Comparison of ENCODE assay signal across 31 cellular contexts in the genomic region with DNA sequence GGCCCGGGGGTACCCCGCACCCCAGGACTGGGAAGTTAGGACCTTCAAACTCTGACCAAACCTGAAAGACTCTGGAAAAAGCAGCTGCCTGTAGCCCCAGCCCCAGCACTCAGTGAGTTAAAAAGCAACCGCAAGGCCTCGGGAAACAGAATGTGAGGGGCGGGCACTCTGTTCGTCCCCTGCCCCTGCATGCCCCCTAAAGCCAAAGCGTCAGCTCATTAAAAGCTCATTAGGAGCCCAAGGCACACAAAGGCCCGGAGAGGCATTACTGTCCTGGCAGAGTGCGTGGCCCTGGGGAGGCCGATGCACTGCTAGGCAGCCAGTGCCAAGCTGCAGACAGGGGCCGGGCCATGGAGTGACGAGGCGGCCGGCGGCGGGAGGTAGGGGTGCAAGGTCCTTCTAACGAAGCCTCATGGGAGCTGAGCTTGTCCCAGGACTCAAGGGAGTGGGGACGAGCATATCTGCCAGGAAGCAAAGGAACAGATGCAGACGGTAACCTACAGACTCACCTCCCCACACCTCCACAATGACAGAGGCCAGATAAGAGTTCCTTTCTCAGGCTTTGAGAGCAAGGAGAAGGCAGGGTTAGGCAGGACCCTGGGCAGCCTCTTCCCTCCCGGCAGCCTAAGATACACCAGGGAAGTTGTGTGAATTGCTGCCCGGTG.
"Had no signal": no experiment of that assay in that cellular context is flagged by ENCODE, and none has a peak within 500 bp of the region (broad histone marks: within the 10 kb centered on the region; RNA-seq: fewer than 3 reads in every experiment).

No MANE protein-coding gene starts in this region.

- H3K27ac ChIP-seq: breast epithelium, Peyer's patch, RWPE1, SJSA1 had no signal

- H3K4me1 ChIP-seq: breast epithelium, Peyer's patch, SJSA1 had no signal

- H3K9me3 ChIP-seq: breast epithelium, Peyer's patch, SJSA1 had no signal

- H3K36me3 Mint-ChIP-seq: activated CD8-positive, alpha-beta memory T cell treated with anti-CD3 and anti-CD28 coated beads, Interleukin-2, amount 10 ng/mL, durations not matched to agents 7 days and 5 days; activated naive CD4-positive, alpha-beta T cell treated with anti-CD3 and anti-CD28 coated beads, Interleukin-2, amount 50 U/mL, for 24 hours had no signal

- H3K4me1 Mint-ChIP-seq: activated B cell treated with CpG ODN at 0.5 μM for 24 hours; activated CD4-positive, alpha-beta T cell treated with anti-CD3 and anti-CD28 coated beads, Interleukin-2, amount 10 ng/mL, durations not matched to agents 24 days and 14 days; activated CD8-positive, alpha-beta memory T cell treated with anti-CD3 and anti-CD28 coated beads, Interleukin-2, amount 10 ng/mL, durations not matched to agents 7 days and 5 days; activated naive CD4-positive, alpha-beta T cell treated with anti-CD3 and anti-CD28 coated beads, Interleukin-2, amount 50 U/mL, for 24 hours had no signal

- ATAC-seq: activated CD8-positive, alpha-beta memory T cell treated with anti-CD3 and anti-CD28 coated beads, Interleukin-2, amount 10 ng/mL, durations not matched to agents 7 days and 5 days; SK-N-SH treated with all-trans-retinoic acid at 6 μM for 48 hours had no signal

- H3K9me3 Mint-ChIP-seq: activated B cell treated with CpG ODN at 0.5 μM for 24 hours; activated CD4-positive, alpha-beta T cell treated with anti-CD3 and anti-CD28 coated beads, Interleukin-2, amount 10 ng/mL, durations not matched to agents 24 days and 14 days; activated naive CD4-positive, alpha-beta T cell treated with anti-CD3 and anti-CD28 coated beads, Interleukin-2, amount 50 U/mL, for 24 hours; activated T-cell treated with anti-CD3 and anti-CD28 coated beads, Interleukin-2, amount 50 U/mL, for 24 hours; activated T-helper 1 cell treated with anti-CD3 and anti-CD28 coated beads, Interleukin-12 subunit alpha, Interleukin-12 subunit beta, Interleukin-2, Interleukin-4 antibody, amounts not matched to agents 30 ng/mL and 10 ng/mL and 1 ng/mL, durations not matched to agents 14 hours and 24 hours and 36 hours; T-helper 1 cell treated with Interleukin-12 subunit alpha and Interleukin-12 subunit beta and Interleukin-4 antibody, amounts not matched to agents 30 μg/mL and 1 μg/mL, for 36 hours had no signal

- DNase-seq: activated B cell treated with CpG ODN at 0.5 μM for 24 hours; activated CD4-positive, alpha-beta T cell treated with anti-CD3 and anti-CD28 coated beads for 1 hour; activated CD4-positive, alpha-beta T cell treated with anti-CD3 and anti-CD28 coated beads, Interleukin-2, amount 10 ng/mL, durations not matched to agents 24 days and 14 days; activated CD4-positive, alpha-beta T cell treated with anti-CD3 and anti-CD28 coated beads, Interleukin-2, amount 50 U/mL, for 48 hours; activated CD8-positive, alpha-beta memory T cell treated with anti-CD3 and anti-CD28 coated beads, Interleukin-2, amount 10 ng/mL, durations not matched to agents 7 days and 5 days; activated effector memory CD4-positive, alpha-beta T cell treated with Interleukin-2 at 50 U/mL for 16 hours; activated naive CD4-positive, alpha-beta T cell; activated T-cell treated with anti-CD3 and anti-CD28 coated beads, Interleukin-2, amount 50 U/mL, for 24 hours; aorta; caudate nucleus; MM.1S; NCI-H1105; NCI-H1436 treated with DMSO at 0.1 percent for 48 hours; NCI-H187; NCI-H2081 treated with DMSO at 0.1 percent for 48 hours; NCI-H2171 treated with DMSO at 0.1 percent for 48 hours; NCI-H226; NCI-H526; NCI-H774; NK-92 treated with Interleukin-12 subunit alpha and Interleukin-12 subunit beta, amount 100 ng/mL, for 24 hours; Peyer's patch; SHP77; SW 1271; T-helper 9 cell had no signal

- H3K36me3 ChIP-seq: breast epithelium, Peyer's patch, SJSA1 had no signal

- H3K27me3 ChIP-seq: Peyer's patch had no signal

- H3K27ac Mint-ChIP-seq: activated B cell treated with CpG ODN at 0.5 μM for 24 hours; activated CD4-positive, alpha-beta T cell treated with anti-CD3 and anti-CD28 coated beads, Interleukin-2, amount 10 ng/mL, durations not matched to agents 24 days and 14 days; activated CD8-positive, alpha-beta memory T cell treated with anti-CD3 and anti-CD28 coated beads, Interleukin-2, amount 10 ng/mL, durations not matched to agents 7 days and 5 days; activated naive CD4-positive, alpha-beta T cell treated with anti-CD3 and anti-CD28 coated beads, Interleukin-2, amount 50 U/mL, for 24 hours; activated T-cell treated with anti-CD3 and anti-CD28 coated beads, Interleukin-2, amount 50 U/mL, for 24 hours; activated T-helper 1 cell treated with anti-CD3 and anti-CD28 coated beads, Interleukin-12 subunit alpha, Interleukin-12 subunit beta, Interleukin-2, Interleukin-4 antibody, amounts not matched to agents 30 ng/mL and 10 ng/mL and 1 ng/mL, durations not matched to agents 14 hours and 24 hours and 36 hours; T-helper 1 cell treated with Interleukin-12 subunit alpha and Interleukin-12 subunit beta and Interleukin-4 antibody, amounts not matched to agents 30 μg/mL and 1 μg/mL, for 36 hours had no signal

- H3K4me3 ChIP-seq: breast epithelium, Peyer's patch, SJSA1 had no signal

- H3K4me3 Mint-ChIP-seq: activated B cell treated with CpG ODN at 0.5 μM for 24 hours; activated CD4-positive, alpha-beta T cell treated with anti-CD3 and anti-CD28 coated beads, Interleukin-2, amount 10 ng/mL, durations not matched to agents 24 days and 14 days; activated CD8-positive, alpha-beta memory T cell treated with anti-CD3 and anti-CD28 coated beads, Interleukin-2, amount 10 ng/mL, durations not matched to agents 7 days and 5 days; activated naive CD4-positive, alpha-beta T cell treated with anti-CD3 and anti-CD28 coated beads, Interleukin-2, amount 50 U/mL, for 24 hours; activated T-cell treated with anti-CD3 and anti-CD28 coated beads, Interleukin-2, amount 50 U/mL, for 24 hours; activated T-helper 1 cell treated with anti-CD3 and anti-CD28 coated beads, Interleukin-12 subunit alpha, Interleukin-12 subunit beta, Interleukin-2, Interleukin-4 antibody, amounts not matched to agents 30 ng/mL and 10 ng/mL and 1 ng/mL, durations not matched to agents 14 hours and 24 hours and 36 hours; T-helper 1 cell treated with Interleukin-12 subunit alpha and Interleukin-12 subunit beta and Interleukin-4 antibody, amounts not matched to agents 30 μg/mL and 1 μg/mL, for 36 hours had no signal
